Comparison of ENCODE assay signal across 21 cellular contexts in genomic region chr6:129335792-129336191, GRCh38.
"Had no signal": no experiment of that assay in that cellular context is flagged by ENCODE, and none has a peak within 500 bp of the region (broad histone marks: within the 10 kb centered on the region; RNA-seq: fewer than 3 reads in every experiment).

No MANE protein-coding gene starts in this region.

- H3K4me1 ChIP-seq: colonic mucosa, esophagus muscularis mucosa, gastrocnemius medialis, left lung, lower lobe of right lung had no signal

- ATAC-seq: gastrocnemius medialis; heart right ventricle; left cardiac atrium; left lung; left ventricle myocardium superior; lower lobe of right lung; mucosa of descending colon; naive thymus-derived CD8-positive, alpha-beta T cell had no signal

- H3K36me3 ChIP-seq: colonic mucosa, gastrocnemius medialis, left lung had no signal

- H3K27me3 Mint-ChIP-seq: dendritic cell treated with granulocyte-macrophage colony-stimulating factor and Interleukin-4, amounts not matched to agents 40 ng/mL and 50 ng/mL, for 4 days had no signal

- H3K36me3 Mint-ChIP-seq: naive B cell; naive thymus-derived CD8-positive, alpha-beta T cell had no signal

- DNase-seq: colonic mucosa; cortex of kidney; effector CD8-positive, alpha-beta T cell; foreskin fibroblast; foreskin melanocyte; gastrocnemius medialis; glutamatergic neuron; head of caudate nucleus; heart right ventricle; hippocampal formation; left cardiac atrium; left lung; left ventricle myocardium superior; lower lobe of right lung; mesenchymal stem cell; mucosa of descending colon; naive B cell; naive thymus-derived CD8-positive, alpha-beta T cell had no signal

- H3K27ac ChIP-seq: colonic mucosa, esophagus muscularis mucosa, gastrocnemius medialis, heart right ventricle, left lung, lower lobe of right lung had no signal

- H3K9me3 Mint-ChIP-seq: dendritic cell treated with granulocyte-macrophage colony-stimulating factor and Interleukin-4, amounts not matched to agents 40 ng/mL and 50 ng/mL, for 4 days had no signal

- H3K4me3 ChIP-seq: colonic mucosa, esophagus muscularis mucosa, gastrocnemius medialis, heart right ventricle, left lung, lower lobe of right lung, mucosa of descending colon had no signal

- H3K4me3 Mint-ChIP-seq: dendritic cell treated with granulocyte-macrophage colony-stimulating factor and Interleukin-4, amounts not matched to agents 40 ng/mL and 50 ng/mL, for 4 days; mesothelial cell of epicardium; naive B cell; naive thymus-derived CD8-positive, alpha-beta T cell had no signal

- H3K27ac Mint-ChIP-seq: dendritic cell treated with granulocyte-macrophage colony-stimulating factor and Interleukin-4, amounts not matched to agents 40 ng/mL and 50 ng/mL, for 4 days; mesothelial cell of epicardium; naive B cell; naive thymus-derived CD8-positive, alpha-beta T cell had no signal

- H3K27me3 ChIP-seq: colonic mucosa, esophagus muscularis mucosa, gastrocnemius medialis, heart right ventricle, left lung had no signal

- H3K9me3 ChIP-seq: colonic mucosa, esophagus muscularis mucosa, gastrocnemius medialis, heart right ventricle, left lung, lower lobe of right lung, mucosa of descending colon had no signal

- H3K4me1 Mint-ChIP-seq: mesothelial cell of epicardium; naive B cell; naive thymus-derived CD8-positive, alpha-beta T cell had no signal
